28 cellular contexts compared by ENCODE assay signal in genomic region chr5:83118471-83118870, GRCh38. TPM values are rescaled to one million over a fixed set of nuclear protein-coding genes. Genes with fewer than 3 reads are reported as not detected.
"Had no signal": no experiment of that assay in that cellular context is flagged by ENCODE, and none has a peak within 500 bp of the region (broad histone marks: within the 10 kb centered on the region; RNA-seq: fewer than 3 reads in every experiment).

No MANE protein-coding gene starts in this region.

- H3K27ac ChIP-seq: ascending aorta, body of pancreas, Peyer's patch, SJSA1 had no signal

- FAIRE-seq: bronchial epithelial cell had no signal

- H3K4me3 ChIP-seq: ascending aorta, body of pancreas, MG63, Peyer's patch, SJSA1 had no signal

- H3K9me3 Mint-ChIP-seq: activated naive CD4-positive, alpha-beta T cell treated with anti-CD3 and anti-CD28 coated beads, Interleukin-2, amount 50 U/mL, for 24 hours had no signal

- H3K27me3 ChIP-seq: ascending aorta, body of pancreas, MG63, Peyer's patch, SJSA1 had no signal

- H3K27me3 Mint-ChIP-seq: activated CD8-positive, alpha-beta memory T cell treated with anti-CD3 and anti-CD28 coated beads, Interleukin-2, amount 10 ng/mL, durations not matched to agents 7 days and 5 days; activated naive CD4-positive, alpha-beta T cell treated with anti-CD3 and anti-CD28 coated beads, Interleukin-2, amount 50 U/mL, for 24 hours; activated T-cell treated with anti-CD3 and anti-CD28 coated beads, Interleukin-2, amount 50 U/mL, for 24 hours had no signal

- H3K4me1 Mint-ChIP-seq: activated CD8-positive, alpha-beta memory T cell treated with anti-CD3 and anti-CD28 coated beads, Interleukin-2, amount 10 ng/mL, durations not matched to agents 7 days and 5 days; activated naive CD4-positive, alpha-beta T cell treated with anti-CD3 and anti-CD28 coated beads, Interleukin-2, amount 50 U/mL, for 24 hours; WTC11 had no signal

- H3K9me3 ChIP-seq: ascending aorta, MG63, Peyer's patch, SJSA1 had no signal

- H3K4me1 ChIP-seq: ascending aorta, body of pancreas, Peyer's patch, SJSA1 had no signal

- H3K4me3 Mint-ChIP-seq: activated CD8-positive, alpha-beta memory T cell treated with anti-CD3 and anti-CD28 coated beads, Interleukin-2, amount 10 ng/mL, durations not matched to agents 7 days and 5 days; activated naive CD4-positive, alpha-beta T cell treated with anti-CD3 and anti-CD28 coated beads, Interleukin-2, amount 50 U/mL, for 24 hours; activated T-cell treated with anti-CD3 and anti-CD28 coated beads, Interleukin-2, amount 50 U/mL, for 24 hours; activated T-helper 1 cell treated with anti-CD3 and anti-CD28 coated beads, Interleukin-12 subunit alpha, Interleukin-12 subunit beta, Interleukin-2, Interleukin-4 antibody, amounts not matched to agents 30 ng/mL and 10 ng/mL and 1 ng/mL, durations not matched to agents 14 hours and 24 hours and 36 hours; T-helper 1 cell treated with Interleukin-12 subunit alpha and Interleukin-12 subunit beta and Interleukin-4 antibody, amounts not matched to agents 30 μg/mL and 1 μg/mL, for 36 hours; WTC11 had no signal

- DNase-seq: activated CD4-positive, alpha-beta T cell treated with anti-CD3 and anti-CD28 coated beads for 48 hours; activated CD4-positive, alpha-beta T cell treated with anti-CD3 and anti-CD28 coated beads, Interleukin-2, amount 50 U/mL, for 4 hours; activated CD4-positive, CD25-positive, alpha-beta regulatory T cell treated with anti-CD3 and anti-CD28 coated beads, Interleukin-2, amount 50 U/mL, for 72 hours; activated CD8-positive, alpha-beta memory T cell treated with anti-CD3 and anti-CD28 coated beads, Interleukin-2, amount 10 ng/mL, durations not matched to agents 7 days and 5 days; activated effector memory CD4-positive, alpha-beta T cell treated with Interleukin-2 at 50 U/mL for 16 hours; activated naive CD4-positive, alpha-beta T cell; activated T-cell treated with anti-CD3 and anti-CD28 coated beads, Interleukin-2, amount 50 U/mL, for 24 hours; amniotic stem cell; body of pancreas; central memory CD4-positive, alpha-beta T cell; MG63; MV-4-11; NCI-H1092 treated with DMSO at 0.1 percent for 48 hours; NCI-H1436; NCI-H1694 treated with DMSO at 0.1 percent for 48 hours; NCI-H2029 treated with DMSO at 0.1 percent for 48 hours; NCI-H446; NCI-H524; Peyer's patch; SHP77; SW 1271 had no signal

- H3K27ac Mint-ChIP-seq: activated CD8-positive, alpha-beta memory T cell treated with anti-CD3 and anti-CD28 coated beads, Interleukin-2, amount 10 ng/mL, durations not matched to agents 7 days and 5 days; activated naive CD4-positive, alpha-beta T cell treated with anti-CD3 and anti-CD28 coated beads, Interleukin-2, amount 50 U/mL, for 24 hours; activated T-cell treated with anti-CD3 and anti-CD28 coated beads, Interleukin-2, amount 50 U/mL, for 24 hours; activated T-helper 1 cell treated with anti-CD3 and anti-CD28 coated beads, Interleukin-12 subunit alpha, Interleukin-12 subunit beta, Interleukin-2, Interleukin-4 antibody, amounts not matched to agents 30 ng/mL and 10 ng/mL and 1 ng/mL, durations not matched to agents 14 hours and 24 hours and 36 hours; T-helper 1 cell treated with Interleukin-12 subunit alpha and Interleukin-12 subunit beta and Interleukin-4 antibody, amounts not matched to agents 30 μg/mL and 1 μg/mL, for 36 hours; WTC11 had no signal

- H3K36me3 ChIP-seq: ascending aorta, Peyer's patch, SJSA1 had no signal

RNA-seq across cellular contexts. Expression of gene XRCC4, which starts 41.1 kb away (rescaled TPM):
- total RNA-seq: ascending aorta had no signal
